Comparison of ENCODE assay signal across 10 cellular contexts in genomic region chr22:23522642-23523251, GRCh38. TPM values are rescaled to one million over a fixed set of nuclear protein-coding genes. Genes with fewer than 3 reads are reported as not detected.
DNase-seq lines count a peak whose midpoint lies in the region; ATAC-seq and TF ChIP-seq lines count a peak whose summit lies in the region.
"Had no signal": no experiment of that assay in that cellular context is flagged by ENCODE, and none has a peak within 500 bp of the region (broad histone marks: within the 10 kb centered on the region; RNA-seq: fewer than 3 reads in every experiment).

No MANE protein-coding gene starts in this region.

- DNase-seq in NCI-H2171 (lab: John Stamatoyannopoulos, UW) (peak; percentile 24), esophagus muscularis mucosa (ENCODE audit: extremely low spot score) (no peak), iPS-NIHi7 (ENCODE audit: extremely low spot score) (no peak)
- no peak for DNase-seq in activated CD4-positive, alpha-beta T cell treated with anti-CD3 and anti-CD28 coated beads, Interleukin-2, amount 50 U/mL, for 1 hour
- DNase-seq: central memory CD4-positive, alpha-beta T cell; NCI-H2081 treated with DMSO at 0.1 percent for 48 hours had no signal

- peak overlapping the region; percentile 92 for H3K9ac ChIP-seq in neural cell (ENCODE audit: low read length)

- TF ChIP-seq EP300 in esophagus muscularis mucosa (IDR thresholded peaks at IDR 0.05) (no peak), neural cell (conservative IDR thresholded peaks at IDR 0.05; ENCODE audit: poor library complexity, severe bottlenecking) (no peak)

- peak overlapping the region; percentile 97 for H3K27ac ChIP-seq in C4-2B
- H3K27ac ChIP-seq in esophagus muscularis mucosa (replicated peaks in 1 of 4): peak overlapping the region; percentile 87 to 98 (median 96)
- peak overlapping the region; percentile 97 for H3K27ac ChIP-seq in neural cell (ENCODE audit: low read length)

- H4K20me1 ChIP-seq in neural cell (ENCODE audit: insufficient read depth): no peaks in the 10 kb centered on the region

- no peaks in the 10 kb centered on the region for H3K36me3 ChIP-seq in esophagus muscularis mucosa
- no peaks in the 10 kb centered on the region for H3K36me3 ChIP-seq in neural cell (ENCODE audit: insufficient read depth, low read length)

- intact Hi-C loops in esophagus muscularis mucosa (cut with DNase I): loop anchor here (10.0 kb wide), 1 partner anchor 208 kb away; no protein-coding TSS in a partner anchor

- TF ChIP-seq CTCF in C4-2B (conservative IDR thresholded peaks at IDR 0.05) (no peak), esophagus muscularis mucosa (IDR thresholded peaks at IDR 0.05) (no peak), neural cell (IDR thresholded peaks at IDR 0.05; ENCODE audit: poor library complexity, severe bottlenecking) (no peak)

- 14% methylated on average over 27 of the region's 37 CpGs for WGBS in esophagus muscularis mucosa

- no peak overlapping the region for H3K4me2 ChIP-seq in neural cell (ENCODE audit: low read length)

- H3K79me2 ChIP-seq in neural cell (replicated peaks; ENCODE audit: insufficient read depth, low read length): no peaks in the 10 kb centered on the region

- no peak for TF ChIP-seq RAD21 in neural cell (conservative IDR thresholded peaks at IDR 0.05)

- TF ChIP-seq POLR2A in esophagus muscularis mucosa (IDR thresholded peaks at IDR 0.05; ENCODE audit: low read depth): no peak

- no peaks in the 10 kb centered on the region for H3F3A ChIP-seq in neural cell (ENCODE audit: insufficient read depth, low read length, poor library complexity, severe bottlenecking)

- no peak for ATAC-seq in HG02571 (IDR thresholded peaks at IDR 0.05; ENCODE audit: unreplicated experiment)
- no peak for ATAC-seq in HG03520 (IDR thresholded peaks at IDR 0.05; ENCODE audit: unreplicated experiment)

- no peak overlapping the region for H2AFZ ChIP-seq in neural cell (ENCODE audit: low read depth, low read length)

- H3K9me2 ChIP-seq in neural cell (ENCODE audit: insufficient read depth, low read length): no peaks in the 10 kb centered on the region

- H3K4me3 ChIP-seq in esophagus muscularis mucosa (peak overlapping the region; percentile 51 to 62 (median 54)), neural cell (ENCODE audit: low read length) (no peak overlapping the region)

- peaks cover 24 to 57% (median 50%) of the 10 kb centered on the region in 4 donors for H3K4me1 ChIP-seq in esophagus muscularis mucosa

- H3K9me3 ChIP-seq in esophagus muscularis mucosa (no peaks in the 10 kb centered on the region), neural cell (ENCODE audit: low read length) (no peaks in the 10 kb centered on the region)

- H3K27me3 ChIP-seq in esophagus muscularis mucosa (no peaks in the 10 kb centered on the region), neural cell (ENCODE audit: insufficient read depth, low read depth, low read length) (no peaks in the 10 kb centered on the region)

TF ChIP-seq in neural cell, 6 proteins besides CTCF, POLR2A, EP300 and RAD21:
- TF ChIP-seq REST (IDR thresholded peaks at IDR 0.05; ENCODE audit: borderline replicate concordance) (no peak), SMC3 (conservative IDR thresholded peaks at IDR 0.05; ENCODE audit: poor library complexity) (no peak), POLR2AphosphoS5 (IDR thresholded peaks at IDR 0.05) (no peak), MXI1 (conservative IDR thresholded peaks at IDR 0.05; ENCODE audit: poor library complexity, severe bottlenecking) (no peak), TAF1 (IDR thresholded peaks at IDR 0.05; ENCODE audit: low read depth) (no peak), EZH2 (IDR thresholded peaks at IDR 0.05; ENCODE audit: borderline replicate concordance, insufficient read depth, low read length, poor library complexity, severe bottlenecking) (no peak)

RNA-seq across cellular contexts. Expression of gene IGLL1, which starts 57.3 kb away (rescaled TPM):
- total RNA-seq in esophagus muscularis mucosa: not detected
- polyA plus RNA-seq in neural cell: not detected in 2 replicates
- not detected in 2 replicates for polyA minus RNA-seq in neural cell
